Comparison of ENCODE assay signal across 8 cellular contexts in the genomic region with DNA sequence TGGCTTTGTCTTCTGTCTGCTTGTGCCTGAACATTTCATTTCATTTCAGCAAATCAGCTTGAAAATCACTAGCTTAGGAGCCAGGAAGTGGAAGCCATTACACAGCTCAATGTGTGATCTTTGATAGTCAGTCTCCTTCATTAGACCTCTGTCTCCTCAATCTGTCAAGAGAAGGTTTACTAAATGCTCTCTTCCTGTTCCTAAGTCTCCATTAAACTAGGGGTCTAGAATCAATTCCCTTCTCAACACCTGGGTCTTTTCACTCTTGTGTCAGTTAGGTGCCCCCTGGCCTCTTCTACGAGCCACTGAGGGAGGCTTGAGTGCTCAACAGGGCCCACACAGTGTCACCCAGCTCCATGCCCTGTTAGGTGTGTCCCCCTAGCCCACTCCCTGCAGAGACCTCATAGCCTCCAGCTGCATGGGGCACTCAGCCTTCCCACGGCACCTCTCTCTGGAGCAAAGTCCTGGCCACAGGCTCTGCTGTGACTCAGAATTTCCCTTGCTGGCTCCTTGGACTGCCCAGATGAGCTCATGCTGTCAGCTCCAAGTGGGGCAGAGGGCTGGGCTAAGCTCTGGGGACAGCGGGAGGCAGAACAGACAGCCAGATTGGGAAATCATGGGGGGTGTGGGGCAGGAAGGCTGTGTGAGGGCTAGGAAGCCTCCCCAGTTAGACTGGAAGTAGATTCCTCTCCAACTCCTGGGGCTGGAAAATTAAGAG.
DNase-seq lines count a peak whose midpoint lies in the region; ATAC-seq and TF ChIP-seq lines count a peak whose summit lies in the region.

No MANE protein-coding gene starts in this region.

- no peaks in the 10 kb centered on the region for H3K79me2 ChIP-seq in PC-3 (ENCODE audit: low read length)

- H3K36me3 ChIP-seq in PC-3 (ENCODE audit: low read depth, low read length) (no peaks in the 10 kb centered on the region), mucosa of descending colon (ENCODE audit: low read depth) (no peaks in the 10 kb centered on the region), uterus (no peaks in the 10 kb centered on the region)
- H3K36me3 ChIP-seq in CD8-positive, alpha-beta T cell (ENCODE audit: insufficient read depth, low read length), result no peaks in the 10 kb centered on the region

- H3K27ac Mint-ChIP-seq in Calu3 (ENCODE audit: unreplicated experiment) (peak overlapping the region; percentile 98), endothelial cell (ENCODE audit: unreplicated experiment) (peak overlapping the region; percentile 77)
- H3K27ac Mint-ChIP-seq in CD8-positive, alpha-beta T cell, result no peak overlapping the region

- no peaks in the 10 kb centered on the region for H3K27me3 ChIP-seq in PC-3 (ENCODE audit: low read length)
- no peaks in the 10 kb centered on the region for H3K27me3 ChIP-seq in uterus
- H3K27me3 ChIP-seq in CD8-positive, alpha-beta T cell (ENCODE audit: insufficient read depth, low read length), result no peaks in the 10 kb centered on the region

- peak overlapping the region; percentile 53 for H3K4me3 Mint-ChIP-seq in Calu3 (ENCODE audit: low read depth, unreplicated experiment)
- no peak overlapping the region for H3K4me3 Mint-ChIP-seq in endothelial cell (ENCODE audit: unreplicated experiment)
- H3K4me3 Mint-ChIP-seq in CD8-positive, alpha-beta T cell, result no peak overlapping the region

- DNase-seq in Calu3 (peak; percentile 91), PC-3 (peak; percentile 95), endothelial cell (ENCODE audit: low spot score) (no peak), mucosa of descending colon (peak; percentile 77 to 89 (median 79)), uterus (peak; percentile 97 to 99), NCI-H1048 (lab: John Stamatoyannopoulos, UW) (no peak)
- no peak for DNase-seq in CD8-positive, alpha-beta T cell

- peaks cover 48% of the 10 kb centered on the region for H3K4me1 ChIP-seq in PC-3 (ENCODE audit: insufficient read depth, low read length)
- peaks cover 26% of the 10 kb centered on the region for H3K4me1 ChIP-seq in mucosa of descending colon (ENCODE audit: low read depth)
- peaks cover 34 to 46% of the 10 kb centered on the region in 2 donors for H3K4me1 ChIP-seq in uterus
- no peaks in the 10 kb centered on the region for H3K4me1 ChIP-seq in CD8-positive, alpha-beta T cell (ENCODE audit: insufficient read depth, low read length)

- TF ChIP-seq CTCF in Calu3 (IDR thresholded peaks at IDR 0.05; ENCODE audit: unreplicated experiment), result no peak
- TF ChIP-seq CTCF in PC-3 (conservative IDR thresholded peaks at IDR 0.05; ENCODE audit: low read depth, low read length), result no peak
- TF ChIP-seq CTCF in endothelial cell (IDR thresholded peaks at IDR 0.05; ENCODE audit: unreplicated experiment), result no peak
- no peak for TF ChIP-seq CTCF in mucosa of descending colon (IDR thresholded peaks at IDR 0.05)
- peak in 1 of 4 experiments; percentile 3 for TF ChIP-seq CTCF in uterus (IDR thresholded peaks at IDR 0.05)
- no peak for TF ChIP-seq CTCF in CD8-positive, alpha-beta T cell (IDR thresholded peaks at IDR 0.05)

- H3K4me1 Mint-ChIP-seq in Calu3 (ENCODE audit: low read depth, unreplicated experiment) (peaks cover 25% of the 10 kb centered on the region), endothelial cell (ENCODE audit: unreplicated experiment) (peaks cover 31% of the 10 kb centered on the region)
- no peaks in the 10 kb centered on the region for H3K4me1 Mint-ChIP-seq in CD8-positive, alpha-beta T cell (ENCODE audit: low read depth)

- H3K9me3 ChIP-seq in PC-3 (ENCODE audit: low read length), result no peaks in the 10 kb centered on the region
- no peaks in the 10 kb centered on the region for H3K9me3 ChIP-seq in mucosa of descending colon
- H3K9me3 ChIP-seq in uterus, result no peaks in the 10 kb centered on the region
- H3K9me3 ChIP-seq in CD8-positive, alpha-beta T cell (ENCODE audit: low read length), result no peaks in the 10 kb centered on the region

- CTCF ChIA-PET in Calu3 (lab: Charles Lee) (interaction anchor here (0.6 to 4.2 kb wide), 13 partner anchors 10 to 344 kb away, joined by 3 to 57 read pairs (median 4); a partner anchor contains a TSS), PC-3 (lab: Charles Lee) (interaction anchor here (1.9 kb wide), 1 partner anchor 80 kb away, joined by 18 read pairs; no protein-coding TSS in a partner anchor)
- CTCF ChIA-PET in CD8-positive, alpha-beta T cell (lab: Charles Lee), result interaction anchor here (1.0 to 10.8 kb wide), 5 partner anchors 9 to 201 kb away, joined by 3 to 151 read pairs (median 4); no protein-coding TSS in a partner anchor

- H2AFZ ChIP-seq in PC-3 (ENCODE audit: low read length), result no peak overlapping the region

- H3K36me3 Mint-ChIP-seq in Calu3 (ENCODE audit: insufficient read depth, unreplicated experiment), result peaks cover 13% of the 10 kb centered on the region
- H3K36me3 Mint-ChIP-seq in endothelial cell (ENCODE audit: low read depth, unreplicated experiment), result peaks cover 20% of the 10 kb centered on the region
- H3K36me3 Mint-ChIP-seq in CD8-positive, alpha-beta T cell, result no peaks in the 10 kb centered on the region

- H3K9me3 Mint-ChIP-seq in Calu3 (ENCODE audit: low read depth, unreplicated experiment), result no peaks in the 10 kb centered on the region
- H3K9me3 Mint-ChIP-seq in endothelial cell (ENCODE audit: unreplicated experiment), result no peaks in the 10 kb centered on the region
- H3K9me3 Mint-ChIP-seq in CD8-positive, alpha-beta T cell, result no peaks in the 10 kb centered on the region

- H3K27ac ChIP-seq in PC-3 (ENCODE audit: low read length) (peak overlapping the region; percentile 100), uterus (peak overlapping the region; percentile 89 to 96)
- no peak overlapping the region for H3K27ac ChIP-seq in CD8-positive, alpha-beta T cell (ENCODE audit: low read depth, low read length)

- no peaks in the 10 kb centered on the region for H3K9me2 ChIP-seq in PC-3 (replicated peaks; ENCODE audit: low read length)

- POLR2A ChIA-PET in PC-3 (lab: Charles Lee; ENCODE audit: unreplicated experiment), result interaction anchor here (0.6 kb wide), 2 partner anchors 116 to 695 kb away, joined by 3 read pairs; a partner anchor contains a TSS
- POLR2A ChIA-PET in CD8-positive, alpha-beta T cell (lab: Charles Lee), result no interaction called here

- no peaks in the 10 kb centered on the region for H4K20me1 ChIP-seq in PC-3 (ENCODE audit: low read length)

- H3F3A ChIP-seq in PC-3 (ENCODE audit: low read length, unreplicated experiment), result no peaks in the 10 kb centered on the region

- H3K9ac ChIP-seq in PC-3 (ENCODE audit: low read length), result peak overlapping the region; percentile 81

- ATAC-seq in PC-3 (peak; percentile 72), mucosa of descending colon (peak; percentile 86), GM18861 (IDR thresholded peaks at IDR 0.05; ENCODE audit: unreplicated experiment) (no peak)
- ATAC-seq in CD8-positive, alpha-beta T cell, result no peak

- intact Hi-C loops in Calu3 (cut with micrococcal nuclease; ENCODE audit: unreplicated experiment) (loop anchor here (5.0 kb wide), 1 partner anchor 269 kb away; a partner anchor contains a TSS), PC-3 (cut with micrococcal nuclease) (loop anchor here (5.0 kb wide), 1 partner anchor 231 kb away; no protein-coding TSS in a partner anchor), mucosa of descending colon (cut with DNase I, micrococcal nuclease) (loop anchor here in 1 of 2 donors (5.0 kb wide), 1 partner anchor 79 kb away; no protein-coding TSS in a partner anchor), uterus (cut with DNase I; ENCODE audit: low total_unique reads) (no loop called here)
- intact Hi-C loops in CD8-positive, alpha-beta T cell (cut with DNase I, micrococcal nuclease), result no loop called here

- BruUV-seq in Calu3 (replicated peaks; lab: Mats Ljungman, UMichigan) (no TSS peak), PC-3 (replicated peaks; lab: Mats Ljungman, UMichigan) (TSS peak; percentile 61)

- peak overlapping the region; percentile 87 for H3K4me2 ChIP-seq in PC-3 (ENCODE audit: low read length)

- TF ChIP-seq POLR2A in uterus (IDR thresholded peaks at IDR 0.05), result peak; percentile 30 to 51

- no peak overlapping the region for H3K4me3 ChIP-seq in PC-3 (ENCODE audit: low read length)
- no peak overlapping the region for H3K4me3 ChIP-seq in mucosa of descending colon
- no peak overlapping the region for H3K4me3 ChIP-seq in uterus
- no peak overlapping the region for H3K4me3 ChIP-seq in CD8-positive, alpha-beta T cell (ENCODE audit: low read depth, low read length)

- no peaks in the 10 kb centered on the region for H3K27me3 Mint-ChIP-seq in Calu3 (ENCODE audit: unreplicated experiment)
- peaks cover 13% of the 10 kb centered on the region for H3K27me3 Mint-ChIP-seq in endothelial cell (ENCODE audit: unreplicated experiment)
- H3K27me3 Mint-ChIP-seq in CD8-positive, alpha-beta T cell (ENCODE audit: low read depth), result no peaks in the 10 kb centered on the region

Comparison
In these comparisons a context has a peak if more than half of its experiments do, and no peak if none do; other contexts are left out.
1. DNase-seq: peak in Calu3 (single experiment), PC-3 (single experiment), mucosa of descending colon (3 of 3) and uterus (2 of 2); none in endothelial cell (single experiment), NCI-H1048 (single experiment) and CD8-positive, alpha-beta T cell (0 of 7).
2. ATAC-seq: peak in PC-3 (single experiment) and mucosa of descending colon (single experiment); none in CD8-positive, alpha-beta T cell (single experiment) and GM18861 (single experiment).
3. intact Hi-C loops: an anchor here in Calu3 (5.0 kb wide) and PC-3 (5.0 kb wide); none called in uterus and CD8-positive, alpha-beta T cell.